In the genomic region with DNA sequence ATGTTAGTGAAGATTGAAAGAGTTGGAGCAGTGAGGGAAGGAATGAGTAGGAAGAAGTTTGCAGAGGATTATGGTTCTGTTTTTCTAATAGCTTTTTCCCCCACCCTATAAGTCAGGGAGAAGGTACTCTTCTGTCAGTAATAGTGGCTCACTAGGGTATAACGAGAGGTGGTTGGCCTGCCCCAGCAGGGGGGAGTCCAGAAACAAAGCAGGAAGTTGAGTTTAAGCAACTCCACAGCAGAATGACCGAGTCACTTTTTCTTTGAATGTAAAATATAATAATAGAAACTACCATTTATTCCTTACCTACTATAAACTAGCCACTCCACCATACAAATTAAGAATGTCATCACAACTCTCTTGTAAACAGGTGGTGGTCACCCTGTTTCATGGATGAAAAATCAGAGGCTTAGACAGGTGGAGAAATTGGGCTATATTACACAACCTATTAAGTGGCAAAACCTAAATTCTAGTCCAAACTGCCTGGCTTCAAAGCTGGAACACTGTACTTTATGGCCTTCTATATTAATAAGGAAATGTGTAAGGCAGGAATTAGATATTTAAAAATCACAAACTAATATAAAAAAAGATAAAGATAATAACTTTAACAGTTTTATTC, we compare ENCODE assay signal across 13 cellular contexts. TPM values are rescaled to one million over a fixed set of nuclear protein-coding genes. Genes with fewer than 3 reads are reported as not detected.
A peak's percentile ranks its signal among the peaks of the same experiment; 100 is the strongest.
DNase-seq lines count a peak whose midpoint lies in the region; ATAC-seq and TF ChIP-seq lines count a peak whose summit lies in the region.
"Had no signal": no experiment of that assay in that cellular context is flagged by ENCODE, and none has a peak within 500 bp of the region (broad histone marks: within the 10 kb centered on the region; RNA-seq: fewer than 3 reads in every experiment).

No MANE protein-coding gene starts in this region.

- peaks cover 6% of the 10 kb centered on the region for H3K4me1 Mint-ChIP-seq in dendritic cell treated with granulocyte-macrophage colony-stimulating factor and Interleukin-4, amounts not matched to agents 40 ng/mL and 50 ng/mL, for 4 days (ENCODE audit: low read depth)

- H3K4me3 ChIP-seq in HEK293 (ENCODE audit: low read depth, low read length) (no peak overlapping the region), gastrocnemius medialis (no peak overlapping the region)
- H3K4me3 ChIP-seq: stomach had no signal

- no peaks in the 10 kb centered on the region for H3K4me1 ChIP-seq in HEK293 (ENCODE audit: control insufficient read depth, insufficient read depth, low read length)
- H3K4me1 ChIP-seq in gastrocnemius medialis, result peaks cover 10 to 20% of the 10 kb centered on the region in 2 donors

- peaks cover 0 to 3% of the 10 kb centered on the region in 2 experiments; a peak in 1 of 3 replicates for H3K36me3 ChIP-seq in HEK293 (ENCODE audit: control insufficient read depth in 2 of 2, insufficient read depth in 1 of 2, low read length in 2 of 2)
- peaks cover 0 to 7% of the 10 kb centered on the region in 2 donors for H3K36me3 ChIP-seq in gastrocnemius medialis

- no peaks in the 10 kb centered on the region for H3K27me3 Mint-ChIP-seq in dendritic cell treated with granulocyte-macrophage colony-stimulating factor and Interleukin-4, amounts not matched to agents 40 ng/mL and 50 ng/mL, for 4 days
- H3K27me3 Mint-ChIP-seq: natural killer cell treated with Interleukin-12 subunit alpha and Interleukin-12 subunit beta and Interleukin-15 and Interleukin-18, amount 100 ng/mL, for 72 hours had no signal

- no peak for TF ChIP-seq POLR2A in gastrocnemius medialis (IDR thresholded peaks at IDR 0.05)

- peaks cover 20% of the 10 kb centered on the region for H3K36me3 Mint-ChIP-seq in dendritic cell treated with granulocyte-macrophage colony-stimulating factor and Interleukin-4, amounts not matched to agents 40 ng/mL and 50 ng/mL, for 4 days (ENCODE audit: low read depth)
- no peaks in the 10 kb centered on the region for H3K36me3 Mint-ChIP-seq in activated naive CD4-positive, alpha-beta T cell treated with anti-CD3 and anti-CD28 coated beads, Interleukin-2, amount 50 U/mL, for 72 hours
- H3K36me3 Mint-ChIP-seq: natural killer cell treated with Interleukin-12 subunit alpha and Interleukin-12 subunit beta and Interleukin-15 and Interleukin-18, amount 100 ng/mL, for 72 hours had no signal

- CTCF ChIA-PET in HEK293 (lab: Yijun Ruan, JAX), result no interaction called here

- DNase-seq in KG1 (lab: John Stamatoyannopoulos, UW), result no peak
- no peak for DNase-seq in NCI-H1694 treated with DMSO at 0.1 percent for 48 hours (lab: John Stamatoyannopoulos, UW)
- DNase-seq in gastrocnemius medialis, result no peak
- DNase-seq in activated naive CD4-positive, alpha-beta T cell treated with anti-CD3 and anti-CD28 coated beads, Interleukin-2, amount 50 U/mL, for 72 hours (ENCODE audit: low spot score in 2 of 2), result no peak
- DNase-seq: activated CD8-positive, alpha-beta memory T cell treated with anti-CD3 and anti-CD28 coated beads for 24 hours; NCI-H2029; stimulated activated CD4-positive, alpha-beta T cell treated with anti-CD3 and anti-CD28 coated beads, Interleukin-12 subunit alpha, Interleukin-12 subunit beta, amount 100 ng/mL, for 4 hours; stomach had no signal

- H3K27ac ChIP-seq in HEK293 (ENCODE audit: extremely low read depth, low read depth, low read length) (no peak overlapping the region), gastrocnemius medialis (no peak overlapping the region)
- H3K27ac ChIP-seq: stomach had no signal

- no peaks in the 10 kb centered on the region for H3K9me3 ChIP-seq in HEK293 (ENCODE audit: control insufficient read depth, insufficient read depth, low read depth, low read length)
- H3K9me3 ChIP-seq in gastrocnemius medialis, result no peaks in the 10 kb centered on the region
- H3K9me3 ChIP-seq: stomach had no signal

- intact Hi-C loops in dendritic cell treated with granulocyte-macrophage colony-stimulating factor and Interleukin-4, amounts not matched to agents 40 ng/mL and 50 ng/mL, for 4 days (cut with micrococcal nuclease), result no loop called here
- intact Hi-C loops in gastrocnemius medialis (cut with DNase I; ENCODE audit: low total_unique reads), result no loop called here

- peak; percentile 48 for ATAC-seq in GM18870 (IDR thresholded peaks at IDR 0.05; ENCODE audit: unreplicated experiment)
- ATAC-seq in HG03565 (IDR thresholded peaks at IDR 0.05; ENCODE audit: unreplicated experiment), result peak; percentile 73
- ATAC-seq in gastrocnemius medialis, result no peak
- ATAC-seq in activated naive CD4-positive, alpha-beta T cell treated with anti-CD3 and anti-CD28 coated beads, Interleukin-2, amount 50 U/mL, for 72 hours, result no peak

- H3K27ac Mint-ChIP-seq in dendritic cell treated with granulocyte-macrophage colony-stimulating factor and Interleukin-4, amounts not matched to agents 40 ng/mL and 50 ng/mL, for 4 days, result peak overlapping the region; percentile 18
- H3K27ac Mint-ChIP-seq in activated naive CD4-positive, alpha-beta T cell treated with anti-CD3 and anti-CD28 coated beads, Interleukin-2, amount 50 U/mL, for 72 hours, result peak overlapping the region in 1 of 2 donors; percentile 15

- POLR2A ChIA-PET in HEK293 (lab: Yijun Ruan, JAX), result no interaction called here

- H3K4me3 Mint-ChIP-seq in dendritic cell treated with granulocyte-macrophage colony-stimulating factor and Interleukin-4, amounts not matched to agents 40 ng/mL and 50 ng/mL, for 4 days, result no peak overlapping the region
- H3K4me3 Mint-ChIP-seq: natural killer cell treated with Interleukin-12 subunit alpha and Interleukin-12 subunit beta and Interleukin-15 and Interleukin-18, amount 100 ng/mL, for 72 hours had no signal

- no peaks in the 10 kb centered on the region for H3K9me3 Mint-ChIP-seq in dendritic cell treated with granulocyte-macrophage colony-stimulating factor and Interleukin-4, amounts not matched to agents 40 ng/mL and 50 ng/mL, for 4 days
- H3K9me3 Mint-ChIP-seq in activated naive CD4-positive, alpha-beta T cell treated with anti-CD3 and anti-CD28 coated beads, Interleukin-2, amount 50 U/mL, for 72 hours, result no peaks in the 10 kb centered on the region
- H3K9me3 Mint-ChIP-seq: natural killer cell treated with Interleukin-12 subunit alpha and Interleukin-12 subunit beta and Interleukin-15 and Interleukin-18, amount 100 ng/mL, for 72 hours had no signal

- no peaks in the 10 kb centered on the region for H3K27me3 ChIP-seq in gastrocnemius medialis
- H3K27me3 ChIP-seq: stomach had no signal

- TF ChIP-seq CTCF in HEK293 (tag by site-specific recombination; IDR thresholded peaks at IDR 0.05), result no peak
- no peak for TF ChIP-seq CTCF in gastrocnemius medialis (IDR thresholded peaks at IDR 0.05 in 4 of 5, conservative IDR thresholded peaks at IDR 0.05 in 1 of 5)

- in situ Hi-C loops in gastrocnemius medialis (cut with MboI; ENCODE audit: low sequenced_read_pairs in 4 of 4), result no loop called here

TF ChIP-seq in HEK293, 187 proteins besides CTCF, POLR2A, EP300 and RAD21:
- TF ChIP-seq PRDM10 (tag by site-specific recombination; IDR thresholded peaks at IDR 0.05) (peak; percentile 60), MZF1 (tag by site-specific recombination; IDR thresholded peaks at IDR 0.05; ENCODE audit: borderline replicate concordance) (no peak)
- TF ChIP-seq, protein P1, sequence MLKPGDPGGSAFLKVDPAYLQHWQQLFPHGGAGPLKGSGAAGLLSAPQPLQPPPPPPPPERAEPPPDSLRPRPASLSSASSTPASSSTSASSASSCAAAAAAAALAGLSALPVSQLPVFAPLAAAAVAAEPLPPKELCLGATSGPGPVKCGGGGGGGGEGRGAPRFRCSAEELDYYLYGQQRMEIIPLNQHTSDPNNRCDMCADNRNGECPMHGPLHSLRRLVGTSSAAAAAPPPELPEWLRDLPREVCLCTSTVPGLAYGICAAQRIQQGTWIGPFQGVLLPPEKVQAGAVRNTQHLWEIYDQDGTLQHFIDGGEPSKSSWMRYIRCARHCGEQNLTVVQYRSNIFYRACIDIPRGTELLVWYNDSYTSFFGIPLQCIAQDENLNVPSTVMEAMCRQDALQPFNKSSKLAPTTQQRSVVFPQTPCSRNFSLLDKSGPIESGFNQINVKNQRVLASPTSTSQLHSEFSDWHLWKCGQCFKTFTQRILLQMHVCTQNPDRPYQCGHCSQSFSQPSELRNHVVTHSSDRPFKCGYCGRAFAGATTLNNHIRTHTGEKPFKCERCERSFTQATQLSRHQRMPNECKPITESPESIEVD (tag by site-specific recombination; IDR thresholded peaks at IDR 0.05), result 0 out of 2 replicates have a peak, but pooled peaks have one; percentile 13

RNA-seq across cellular contexts. Expression of gene AP1AR, which starts 21.9 kb away (rescaled TPM):
- 10 to 100 TPM in 3 of 4 donors, 1 to 10 TPM in 1; 8.9 to 21.5 (median 15.2) TPM for total RNA-seq in gastrocnemius medialis
- total RNA-seq in activated naive CD4-positive, alpha-beta T cell treated with anti-CD3 and anti-CD28 coated beads, Interleukin-2, amount 50 U/mL, for 72 hours, result 10 to 100 TPM; 15.0 to 19.2 TPM

RNA-seq across cellular contexts. Expression of gene TIFA, which starts 32.2 kb away (rescaled TPM):
- 1 to 10 TPM; 1.5 to 5.1 (median 2.9) TPM for total RNA-seq in gastrocnemius medialis
- total RNA-seq in activated naive CD4-positive, alpha-beta T cell treated with anti-CD3 and anti-CD28 coated beads, Interleukin-2, amount 50 U/mL, for 72 hours, result 10 to 100 TPM; 34.3 to 62.9 TPM

RNA-seq across cellular contexts. Expression of gene ALPK1, which starts 43.7 kb away (rescaled TPM):
- total RNA-seq in gastrocnemius medialis, result 10 to 100 TPM in 1 of 4 donors, 1 to 10 TPM in 3; 1.8 to 12.6 (median 3.3) TPM
- 10 to 100 TPM; 32.7 to 65.8 TPM for total RNA-seq in activated naive CD4-positive, alpha-beta T cell treated with anti-CD3 and anti-CD28 coated beads, Interleukin-2, amount 50 U/mL, for 72 hours

Comparison
In these comparisons a context has a peak if more than half of its experiments do, and no peak if none do; other contexts are left out.
1. ATAC-seq: peak in GM18870 (single experiment) and HG03565 (single experiment); none in gastrocnemius medialis (0 of 2) and activated naive CD4-positive, alpha-beta T cell treated with anti-CD3 and anti-CD28 coated beads, Interleukin-2, amount 50 U/mL, for 72 hours (0 of 2).
2. RNA of gene TIFA, which starts 32.2 kb away (total RNA-seq): 34.3 to 62.9 TPM in activated naive CD4-positive, alpha-beta T cell treated with anti-CD3 and anti-CD28 coated beads, Interleukin-2, amount 50 U/mL, for 72 hours; 1.5 to 5.1 TPM in gastrocnemius medialis; every median in the first group is over 4 times any median in the second.